22 cellular contexts compared by ENCODE assay signal in the genomic region with DNA sequence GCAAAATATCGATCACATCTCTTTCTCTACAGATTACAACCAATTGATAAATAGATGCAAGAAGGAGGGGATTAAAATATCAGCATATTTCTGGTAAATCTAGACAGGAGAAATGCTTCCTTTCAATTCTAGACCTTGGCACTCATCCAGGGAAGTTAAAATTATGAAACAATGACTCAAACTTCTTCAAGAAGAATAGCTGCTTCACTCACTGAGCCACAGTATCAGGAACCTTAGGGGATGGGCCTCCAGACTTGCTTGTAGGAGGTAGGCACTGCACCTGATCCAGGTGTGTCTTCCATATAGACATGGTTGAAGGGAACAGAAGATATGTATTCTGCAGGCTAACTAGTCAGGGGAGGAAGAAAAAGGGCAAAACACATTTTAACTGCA. TPM values are rescaled to one million over a fixed set of nuclear protein-coding genes. Genes with fewer than 3 reads are reported as not detected.
DNase-seq lines count a peak whose midpoint lies in the region; ATAC-seq, FAIRE-seq and TF ChIP-seq lines count a peak whose summit lies in the region.
"Had no signal": no experiment of that assay in that cellular context is flagged by ENCODE, and none has a peak within 500 bp of the region (broad histone marks: within the 10 kb centered on the region; RNA-seq: fewer than 3 reads in every experiment).

No MANE protein-coding gene starts in this region.

- TF ChIP-seq CTCF in NB4 (IDR thresholded peaks at IDR 0.05; ENCODE audit: low read depth, low read length) (no peak), mammary epithelial cell (conservative IDR thresholded peaks at IDR 0.05 in 1 of 2, IDR thresholded peaks at IDR 0.05 in 1 of 2; ENCODE audit: extremely low read depth in 1 of 2, insufficient read depth in 1 of 2, low read depth in 1 of 2, low read length in 2 of 2) (no peak)

- no peaks in the 10 kb centered on the region for H3K27me3 ChIP-seq in mammary epithelial cell (ENCODE audit: insufficient read depth, low read length)
- H3K27me3 ChIP-seq: testis had no signal

- H3K79me2 ChIP-seq in mammary epithelial cell (ENCODE audit: insufficient read depth, low read length), result no peaks in the 10 kb centered on the region

- no peak for ATAC-seq in activated CD4-positive, alpha-beta T cell treated with anti-CD3 and anti-CD28 coated beads for 36 hours
- no peak for ATAC-seq in natural killer cell treated with Interleukin-12 subunit alpha and Interleukin-12 subunit beta and Interleukin-15 and Interleukin-18, amount 100 ng/mL, for 72 hours
- no peak for ATAC-seq in HG03469 (IDR thresholded peaks at IDR 0.05; ENCODE audit: unreplicated experiment)
- ATAC-seq: lower lobe of right lung had no signal

- no peak for FAIRE-seq in H54 (lab: Jason Lieb, UNC)
- FAIRE-seq: A204.1, RCC 7860 had no signal

- no peaks in the 10 kb centered on the region for H3K27me3 Mint-ChIP-seq in activated CD4-positive, alpha-beta T cell treated with anti-CD3 and anti-CD28 coated beads for 36 hours
- H3K27me3 Mint-ChIP-seq in natural killer cell treated with Interleukin-12 subunit alpha and Interleukin-12 subunit beta and Interleukin-15 and Interleukin-18, amount 100 ng/mL, for 72 hours, result no peaks in the 10 kb centered on the region

- no peak overlapping the region for H3K27ac ChIP-seq in mammary epithelial cell (ENCODE audit: insufficient read depth, low read depth, low read length)
- H3K27ac ChIP-seq: dorsolateral prefrontal cortex, lower lobe of right lung, testis had no signal

- peak overlapping the region; percentile 53 for H3K27ac Mint-ChIP-seq in activated CD4-positive, alpha-beta T cell treated with anti-CD3 and anti-CD28 coated beads for 36 hours
- peak overlapping the region; percentile 93 for H3K27ac Mint-ChIP-seq in natural killer cell treated with Interleukin-12 subunit alpha and Interleukin-12 subunit beta and Interleukin-15 and Interleukin-18, amount 100 ng/mL, for 72 hours
- H3K27ac Mint-ChIP-seq: nephron had no signal

- dilution Hi-C loops in mammary epithelial cell (cut with HindIII; ENCODE audit: low sequenced_read_pairs), result loop anchor here (25.0 kb wide), 1 partner anchor 88 kb away; no protein-coding TSS in a partner anchor

- DNase-seq in activated CD4-positive, alpha-beta T cell treated with anti-CD3 and anti-CD28 coated beads for 36 hours, result no peak
- no peak for DNase-seq in activated CD4-positive, alpha-beta T cell treated with anti-CD3 and anti-CD28 coated beads for 4 hours
- DNase-seq in NB4 (ENCODE audit: low read depth) (peak; percentile 25), mammary epithelial cell (peak; percentile 78), H54 (ENCODE audit: insufficient read length, low spot score) (no peak), DMS114 treated with DMSO at 0.1 percent for 48 hours (lab: John Stamatoyannopoulos, UW; ENCODE audit: unreplicated experiment) (no peak)
- DNase-seq in natural killer cell treated with Interleukin-12 subunit alpha and Interleukin-12 subunit beta and Interleukin-15 and Interleukin-18, amount 100 ng/mL, for 72 hours (ENCODE audit: low spot score), result no peak
- DNase-seq: activated CD4-positive, alpha-beta T cell treated with anti-CD3 and anti-CD28 coated beads for 1 hour; activated T-cell treated with anti-CD3 and anti-CD28 coated beads, Interleukin-2, amount 50 U/mL, for 48 hours; aorta; dorsolateral prefrontal cortex; lower lobe of right lung; NCI-H1694; NCI-H524 treated with DMSO at 0.1 percent for 48 hours; T-helper 2 cell; testis had no signal

- no peaks in the 10 kb centered on the region for H4K20me1 ChIP-seq in mammary epithelial cell (ENCODE audit: insufficient read depth, low read length)

- no peaks in the 10 kb centered on the region for H3K9me3 ChIP-seq in mammary epithelial cell (replicated peaks; ENCODE audit: insufficient read depth, low read length)
- H3K9me3 ChIP-seq: lower lobe of right lung, testis had no signal

- H3K4me2 ChIP-seq in mammary epithelial cell (ENCODE audit: insufficient read depth, low read depth, low read length), result no peak overlapping the region

- no peak overlapping the region for H3K4me3 ChIP-seq in NB4 (ENCODE audit: low read depth, low read length)
- no peak overlapping the region for H3K4me3 ChIP-seq in mammary epithelial cell (replicated peaks in 1 of 3; ENCODE audit: insufficient read depth in 1 of 3, low read depth in 2 of 3, low read length in 3 of 3)
- H3K4me3 ChIP-seq: dorsolateral prefrontal cortex, lower lobe of right lung, testis had no signal

- 100% methylated on average over 1 of the region's 1 CpG for WGBS in mammary epithelial cell (ENCODE audit: low coverage, missing lambda C conversion rate)

- peaks cover 33% of the 10 kb centered on the region for H3K36me3 Mint-ChIP-seq in activated CD4-positive, alpha-beta T cell treated with anti-CD3 and anti-CD28 coated beads for 36 hours (ENCODE audit: low read depth)
- peaks cover 84% of the 10 kb centered on the region for H3K36me3 Mint-ChIP-seq in natural killer cell treated with Interleukin-12 subunit alpha and Interleukin-12 subunit beta and Interleukin-15 and Interleukin-18, amount 100 ng/mL, for 72 hours

- no peaks in the 10 kb centered on the region for H3K36me3 ChIP-seq in mammary epithelial cell (ENCODE audit: insufficient read depth, low read length)
- H3K36me3 ChIP-seq: lower lobe of right lung had no signal

- in situ Hi-C loops in mammary epithelial cell (cut with MboI; ENCODE audit: low sequenced_read_pairs in 2 of 2), result loop anchor here in 1 of 2 donors (25.0 kb wide), 1 partner anchor 213 kb away; the partner anchor contains the start of gene ITLN2

- intact Hi-C loops in activated CD4-positive, alpha-beta T cell treated with anti-CD3 and anti-CD28 coated beads for 36 hours (cut with DNase I, micrococcal nuclease), result no loop called here
- intact Hi-C loops in mammary epithelial cell (cut with micrococcal nuclease), result loop anchor here (1.0 kb wide), 1 partner anchor 86 kb away; no protein-coding TSS in a partner anchor

- no peak overlapping the region for H3K9ac ChIP-seq in mammary epithelial cell (ENCODE audit: insufficient read depth, low read length)

- CTCF ChIA-PET in activated CD4-positive, alpha-beta T cell treated with anti-CD3 and anti-CD28 coated beads for 36 hours (lab: Charles Lee), result interaction anchor here (0.6 to 3.5 kb wide), 8 partner anchors 9 to 73 kb away, joined by 3 to 25 read pairs (median 4); no protein-coding TSS in a partner anchor
- CTCF ChIA-PET in mammary epithelial cell (lab: Charles Lee; ENCODE audit: low non-redundant PET), result interaction anchor here (0.6 to 1.1 kb wide), 3 partner anchors 19 to 1282 kb away, joined by 3 to 5 read pairs (median 4); no protein-coding TSS in a partner anchor

- no peak overlapping the region for H2AFZ ChIP-seq in mammary epithelial cell (ENCODE audit: low read depth, low read length)

- no peak overlapping the region for H3K4me3 Mint-ChIP-seq in activated CD4-positive, alpha-beta T cell treated with anti-CD3 and anti-CD28 coated beads for 36 hours
- H3K4me3 Mint-ChIP-seq in natural killer cell treated with Interleukin-12 subunit alpha and Interleukin-12 subunit beta and Interleukin-15 and Interleukin-18, amount 100 ng/mL, for 72 hours, result peak overlapping the region; percentile 89
- H3K4me3 Mint-ChIP-seq: nephron had no signal

- H3K4me1 Mint-ChIP-seq in activated CD4-positive, alpha-beta T cell treated with anti-CD3 and anti-CD28 coated beads for 36 hours, result peaks cover 81% of the 10 kb centered on the region
- peaks cover 88 to 92% of the 10 kb centered on the region in 2 donors for H3K4me1 Mint-ChIP-seq in natural killer cell treated with Interleukin-12 subunit alpha and Interleukin-12 subunit beta and Interleukin-15 and Interleukin-18, amount 100 ng/mL, for 72 hours (ENCODE audit: low read depth in 2 of 2)

- TF ChIP-seq POLR2A in NB4 (IDR thresholded peaks at IDR 0.05; ENCODE audit: extremely low read depth, insufficient read length) (no peak), H54 (IDR thresholded peaks at IDR 0.05; ENCODE audit: low read depth, low read length) (no peak)

- peaks cover 16% of the 10 kb centered on the region for H3K4me1 ChIP-seq in mammary epithelial cell (ENCODE audit: insufficient read depth, low read length)

- BruUV-seq in mammary epithelial cell (replicated peaks; lab: Mats Ljungman, UMichigan), result no TSS peak

- POLR2A ChIA-PET in activated CD4-positive, alpha-beta T cell treated with anti-CD3 and anti-CD28 coated beads for 36 hours (lab: Charles Lee), result interaction anchor here (0.5 to 0.6 kb wide), 2 partner anchors 11 to 34 kb away, joined by 3 read pairs; no protein-coding TSS in a partner anchor

- no peaks in the 10 kb centered on the region for H3K9me3 Mint-ChIP-seq in activated CD4-positive, alpha-beta T cell treated with anti-CD3 and anti-CD28 coated beads for 36 hours (ENCODE audit: low read depth)
- no peaks in the 10 kb centered on the region for H3K9me3 Mint-ChIP-seq in natural killer cell treated with Interleukin-12 subunit alpha and Interleukin-12 subunit beta and Interleukin-15 and Interleukin-18, amount 100 ng/mL, for 72 hours
- H3K9me3 Mint-ChIP-seq: nephron had no signal

RNA-seq across cellular contexts. Expression of gene SLAMF7, which starts 9.8 kb away (rescaled TPM):
- 10 to 100 TPM; 35.9 to 40.3 TPM for total RNA-seq in activated CD4-positive, alpha-beta T cell treated with anti-CD3 and anti-CD28 coated beads for 36 hours
- total RNA-seq in mammary epithelial cell, result 1 to 10 TPM in 1 of 2 donors, under 1 TPM in 1; 0.17 to 7.2 TPM
- 3.0 TPM for polyA plus RNA-seq in mammary epithelial cell
- polyA minus RNA-seq in mammary epithelial cell, result not detected
- 1,000 to 10,000 TPM in 1 of 2 donors, 100 to 1,000 TPM in 1; 677 to 1,669 TPM for total RNA-seq in natural killer cell treated with Interleukin-12 subunit alpha and Interleukin-12 subunit beta and Interleukin-15 and Interleukin-18, amount 100 ng/mL, for 72 hours
- total RNA-seq: G401, pulmonary artery endothelial cell had no signal

RNA-seq across cellular contexts. Expression of gene CD48, which starts 37.3 kb away (rescaled TPM):
- 100 to 1,000 TPM; 180 to 217 TPM for total RNA-seq in activated CD4-positive, alpha-beta T cell treated with anti-CD3 and anti-CD28 coated beads for 36 hours
- not detected for total RNA-seq in mammary epithelial cell
- polyA plus RNA-seq in mammary epithelial cell, result not detected
- not detected for polyA minus RNA-seq in mammary epithelial cell
- total RNA-seq in natural killer cell treated with Interleukin-12 subunit alpha and Interleukin-12 subunit beta and Interleukin-15 and Interleukin-18, amount 100 ng/mL, for 72 hours, result 100 to 1,000 TPM; 434 to 816 TPM
- total RNA-seq: G401, pulmonary artery endothelial cell had no signal

RNA-seq across cellular contexts. Expression of gene LY9, which starts 47.1 kb away (rescaled TPM):
- total RNA-seq in activated CD4-positive, alpha-beta T cell treated with anti-CD3 and anti-CD28 coated beads for 36 hours, result 10 to 100 TPM in 1 of 2 experiments, 1 to 10 TPM in 1; 10.0 to 11.0 TPM
- total RNA-seq in mammary epithelial cell, result not detected
- polyA plus RNA-seq in mammary epithelial cell, result not detected
- not detected for polyA minus RNA-seq in mammary epithelial cell
- total RNA-seq in natural killer cell treated with Interleukin-12 subunit alpha and Interleukin-12 subunit beta and Interleukin-15 and Interleukin-18, amount 100 ng/mL, for 72 hours, result 1 to 10 TPM in 1 of 2 donors, under 1 TPM in 1; 0.92 to 1.2 TPM
- total RNA-seq: G401, pulmonary artery endothelial cell had no signal

Comparison
In these comparisons a context has a peak if more than half of its experiments do, and no peak if none do; other contexts are left out.
1. DNase-seq: peak in NB4 (single experiment) and mammary epithelial cell (single experiment); none in activated CD4-positive, alpha-beta T cell treated with anti-CD3 and anti-CD28 coated beads for 36 hours (single experiment), activated CD4-positive, alpha-beta T cell treated with anti-CD3 and anti-CD28 coated beads for 4 hours (0 of 2), natural killer cell treated with Interleukin-12 subunit alpha and Interleukin-12 subunit beta and Interleukin-15 and Interleukin-18, amount 100 ng/mL, for 72 hours (single experiment), H54 (single experiment) and DMS114 treated with DMSO at 0.1 percent for 48 hours (single experiment).
2. RNA of gene SLAMF7, which starts 9.8 kb away (total RNA-seq): 677 to 1,669 TPM in natural killer cell treated with Interleukin-12 subunit alpha and Interleukin-12 subunit beta and Interleukin-15 and Interleukin-18, amount 100 ng/mL, for 72 hours; 35.9 to 40.3 TPM in activated CD4-positive, alpha-beta T cell treated with anti-CD3 and anti-CD28 coated beads for 36 hours and 0.17 to 7.2 TPM in mammary epithelial cell; every median in the first group is over 10 times any median in the second.
3. RNA of gene CD48, which starts 37.3 kb away (total RNA-seq): 434 to 816 TPM in natural killer cell treated with Interleukin-12 subunit alpha and Interleukin-12 subunit beta and Interleukin-15 and Interleukin-18, amount 100 ng/mL, for 72 hours and 180 to 217 TPM in activated CD4-positive, alpha-beta T cell treated with anti-CD3 and anti-CD28 coated beads for 36 hours; not detected in mammary epithelial cell; every median in the first group is over 100 times any median in the second.
4. RNA of gene LY9, which starts 47.1 kb away (total RNA-seq): 10.0 to 11.0 TPM in activated CD4-positive, alpha-beta T cell treated with anti-CD3 and anti-CD28 coated beads for 36 hours; 0.92 to 1.2 TPM in natural killer cell treated with Interleukin-12 subunit alpha and Interleukin-12 subunit beta and Interleukin-15 and Interleukin-18, amount 100 ng/mL, for 72 hours and not detected in mammary epithelial cell; every median in the first group is over 4 times any median in the second.